ENCODE assay signal across 2 cellular contexts in the genomic region with DNA sequence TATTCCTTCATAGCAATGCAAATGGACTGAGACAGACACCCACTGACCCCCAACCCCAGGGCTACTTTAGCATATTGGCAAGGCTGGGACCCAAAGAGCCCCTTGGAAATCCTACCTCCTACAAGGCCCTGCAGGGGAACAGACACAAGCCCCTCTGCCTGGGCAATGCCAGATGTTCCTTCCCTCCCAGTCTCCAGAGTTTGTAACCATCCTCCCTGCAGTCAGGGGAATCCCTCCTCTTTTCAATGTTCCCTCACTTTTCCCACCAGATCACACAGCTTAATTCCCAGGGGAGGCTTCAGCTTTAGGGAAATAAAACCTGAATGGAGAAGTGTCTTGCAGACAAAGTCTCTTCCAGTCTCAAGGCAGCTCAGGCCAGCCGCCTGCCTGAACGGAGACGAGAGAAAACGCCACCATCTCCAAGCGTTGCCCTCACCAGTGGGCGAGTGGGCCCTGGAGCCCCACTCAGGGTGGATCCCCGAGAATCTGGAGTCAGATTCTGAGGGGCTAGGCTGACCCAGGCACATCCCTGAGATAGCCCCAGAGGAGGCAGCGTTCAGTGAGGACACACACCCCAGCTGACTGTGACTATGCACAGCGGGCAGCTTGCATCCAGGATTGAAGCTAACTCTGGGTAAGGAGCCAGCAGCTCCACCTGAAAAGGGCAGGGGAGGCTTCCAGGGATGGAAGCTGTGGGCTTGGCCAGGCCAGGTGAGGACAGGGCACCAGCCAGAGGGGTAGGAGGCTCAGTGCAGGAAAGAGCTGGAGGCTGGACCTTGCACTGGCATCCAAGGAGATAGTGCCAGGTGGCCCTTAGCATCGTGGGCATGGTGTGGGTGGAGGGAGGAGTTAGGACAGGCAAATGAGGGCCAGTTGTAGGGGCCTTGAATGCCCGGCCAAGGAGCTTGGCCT.
TF ChIP-seq lines count a peak whose summit lies in the region.

No MANE protein-coding gene starts in this region.

TF ChIP-seq in GM23338, 12 proteins besides CTCF, POLR2A, EP300 and RAD21 (continues in another document):
- TF ChIP-seq EZH2phosphoT487 (IDR thresholded peaks at IDR 0.05; ENCODE audit: unreplicated experiment) (no peak), CREB1 (CRISPR knock-in tag; IDR thresholded peaks at IDR 0.05; ENCODE audit: low read depth) (no peak), ZNF331 (CRISPR knock-in tag; IDR thresholded peaks at IDR 0.05; ENCODE audit: low read depth) (no peak), JUNB (IDR thresholded peaks at IDR 0.05; ENCODE audit: unreplicated experiment) (no peak), EZH2 (IDR thresholded peaks at IDR 0.05; ENCODE audit: low read depth, unreplicated experiment) (no peak)
- TF ChIP-seq, protein P1, sequence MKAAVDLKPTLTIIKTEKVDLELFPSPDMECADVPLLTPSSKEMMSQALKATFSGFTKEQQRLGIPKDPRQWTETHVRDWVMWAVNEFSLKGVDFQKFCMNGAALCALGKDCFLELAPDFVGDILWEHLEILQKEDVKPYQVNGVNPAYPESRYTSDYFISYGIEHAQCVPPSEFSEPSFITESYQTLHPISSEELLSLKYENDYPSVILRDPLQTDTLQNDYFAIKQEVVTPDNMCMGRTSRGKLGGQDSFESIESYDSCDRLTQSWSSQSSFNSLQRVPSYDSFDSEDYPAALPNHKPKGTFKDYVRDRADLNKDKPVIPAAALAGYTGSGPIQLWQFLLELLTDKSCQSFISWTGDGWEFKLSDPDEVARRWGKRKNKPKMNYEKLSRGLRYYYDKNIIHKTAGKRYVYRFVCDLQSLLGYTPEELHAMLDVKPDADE (IDR thresholded peaks at IDR 0.05): no peak
- TF ChIP-seq, protein P2, sequence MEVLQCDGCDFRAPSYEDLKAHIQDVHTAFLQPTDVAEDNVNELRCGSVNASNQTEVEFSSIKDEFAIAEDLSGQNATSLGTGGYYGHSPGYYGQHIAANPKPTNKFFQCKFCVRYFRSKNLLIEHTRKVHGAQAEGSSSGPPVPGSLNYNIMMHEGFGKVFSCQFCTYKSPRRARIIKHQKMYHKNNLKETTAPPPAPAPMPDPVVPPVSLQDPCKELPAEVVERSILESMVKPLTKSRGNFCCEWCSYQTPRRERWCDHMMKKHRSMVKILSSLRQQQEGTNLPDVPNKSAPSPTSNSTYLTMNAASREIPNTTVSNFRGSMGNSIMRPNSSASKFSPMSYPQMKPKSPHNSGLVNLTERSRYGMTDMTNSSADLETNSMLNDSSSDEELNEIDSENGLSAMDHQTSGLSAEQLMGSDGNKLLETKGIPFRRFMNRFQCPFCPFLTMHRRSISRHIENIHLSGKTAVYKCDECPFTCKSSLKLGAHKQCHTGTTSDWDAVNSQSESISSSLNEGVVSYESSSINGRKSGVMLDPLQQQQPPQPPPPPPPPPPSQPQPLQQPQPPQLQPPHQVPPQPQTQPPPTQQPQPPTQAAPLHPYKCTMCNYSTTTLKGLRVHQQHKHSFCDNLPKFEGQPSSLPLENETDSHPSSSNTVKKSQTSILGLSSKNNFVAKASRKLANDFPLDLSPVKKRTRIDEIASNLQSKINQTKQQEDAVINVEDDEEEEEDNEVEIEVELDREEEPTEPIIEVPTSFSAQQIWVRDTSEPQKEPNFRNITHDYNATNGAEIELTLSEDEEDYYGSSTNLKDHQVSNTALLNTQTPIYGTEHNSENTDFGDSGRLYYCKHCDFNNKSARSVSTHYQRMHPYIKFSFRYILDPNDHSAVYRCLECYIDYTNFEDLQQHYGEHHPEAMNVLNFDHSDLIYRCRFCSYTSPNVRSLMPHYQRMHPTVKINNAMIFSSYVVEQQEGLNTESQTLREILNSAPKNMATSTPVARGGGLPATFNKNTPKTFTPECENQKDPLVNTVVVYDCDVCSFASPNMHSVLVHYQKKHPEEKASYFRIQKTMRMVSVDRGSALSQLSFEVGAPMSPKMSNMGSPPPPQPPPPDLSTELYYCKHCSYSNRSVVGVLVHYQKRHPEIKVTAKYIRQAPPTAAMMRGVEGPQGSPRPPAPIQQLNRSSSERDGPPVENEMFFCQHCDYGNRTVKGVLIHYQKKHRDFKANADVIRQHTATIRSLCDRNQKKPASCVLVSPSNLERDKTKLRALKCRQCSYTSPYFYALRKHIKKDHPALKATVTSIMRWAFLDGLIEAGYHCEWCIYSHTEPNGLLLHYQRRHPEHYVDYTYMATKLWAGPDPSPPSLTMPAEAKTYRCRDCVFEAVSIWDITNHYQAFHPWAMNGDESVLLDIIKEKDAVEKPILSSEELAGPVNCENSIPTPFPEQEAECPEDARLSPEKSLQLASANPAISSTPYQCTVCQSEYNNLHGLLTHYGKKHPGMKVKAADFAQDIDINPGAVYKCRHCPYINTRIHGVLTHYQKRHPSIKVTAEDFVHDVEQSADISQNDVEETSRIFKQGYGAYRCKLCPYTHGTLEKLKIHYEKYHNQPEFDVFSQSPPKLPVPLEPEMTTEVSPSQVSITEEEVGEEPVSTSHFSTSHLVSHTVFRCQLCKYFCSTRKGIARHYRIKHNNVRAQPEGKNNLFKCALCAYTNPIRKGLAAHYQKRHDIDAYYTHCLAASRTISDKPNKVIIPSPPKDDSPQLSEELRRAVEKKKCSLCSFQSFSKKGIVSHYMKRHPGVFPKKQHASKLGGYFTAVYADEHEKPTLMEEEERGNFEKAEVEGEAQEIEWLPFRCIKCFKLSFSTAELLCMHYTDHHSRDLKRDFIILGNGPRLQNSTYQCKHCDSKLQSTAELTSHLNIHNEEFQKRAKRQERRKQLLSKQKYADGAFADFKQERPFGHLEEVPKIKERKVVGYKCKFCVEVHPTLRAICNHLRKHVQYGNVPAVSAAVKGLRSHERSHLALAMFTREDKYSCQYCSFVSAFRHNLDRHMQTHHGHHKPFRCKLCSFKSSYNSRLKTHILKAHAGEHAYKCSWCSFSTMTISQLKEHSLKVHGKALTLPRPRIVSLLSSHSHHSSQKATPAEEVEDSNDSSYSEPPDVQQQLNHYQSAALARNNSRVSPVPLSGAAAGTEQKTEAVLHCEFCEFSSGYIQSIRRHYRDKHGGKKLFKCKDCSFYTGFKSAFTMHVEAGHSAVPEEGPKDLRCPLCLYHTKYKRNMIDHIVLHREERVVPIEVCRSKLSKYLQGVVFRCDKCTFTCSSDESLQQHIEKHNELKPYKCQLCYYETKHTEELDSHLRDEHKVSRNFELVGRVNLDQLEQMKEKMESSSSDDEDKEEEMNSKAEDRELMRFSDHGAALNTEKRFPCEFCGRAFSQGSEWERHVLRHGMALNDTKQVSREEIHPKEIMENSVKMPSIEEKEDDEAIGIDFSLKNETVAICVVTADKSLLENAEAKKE (CRISPR knock-in tag; IDR thresholded peaks at IDR 0.05): no peak

TF ChIP-seq in IMR-90, 13 proteins besides CTCF, POLR2A, EP300 and RAD21:
- TF ChIP-seq, protein P3, sequence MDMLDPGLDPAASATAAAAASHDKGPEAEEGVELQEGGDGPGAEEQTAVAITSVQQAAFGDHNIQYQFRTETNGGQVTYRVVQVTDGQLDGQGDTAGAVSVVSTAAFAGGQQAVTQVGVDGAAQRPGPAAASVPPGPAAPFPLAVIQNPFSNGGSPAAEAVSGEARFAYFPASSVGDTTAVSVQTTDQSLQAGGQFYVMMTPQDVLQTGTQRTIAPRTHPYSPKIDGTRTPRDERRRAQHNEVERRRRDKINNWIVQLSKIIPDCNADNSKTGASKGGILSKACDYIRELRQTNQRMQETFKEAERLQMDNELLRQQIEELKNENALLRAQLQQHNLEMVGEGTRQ (IDR thresholded peaks at IDR 0.05; ENCODE audit: low read depth, low read length): no peak
- TF ChIP-seq MAZ (IDR thresholded peaks at IDR 0.05; ENCODE audit: borderline replicate concordance, low read depth, low read length) (no peak), SMC3 (IDR thresholded peaks at IDR 0.05; ENCODE audit: low read depth, low read length) (no peak), CEBPB (IDR thresholded peaks at IDR 0.05; ENCODE audit: low read depth, low read length) (no peak), FOS (IDR thresholded peaks at IDR 0.05; ENCODE audit: low read depth, low read length) (no peak), CHD1 (IDR thresholded peaks at IDR 0.05; ENCODE audit: low read depth, low read length) (no peak), NFE2L2 (IDR thresholded peaks at IDR 0.05; ENCODE audit: low read depth, low read length) (no peak), MXI1 (IDR thresholded peaks at IDR 0.05; ENCODE audit: borderline replicate concordance, low read depth, low read length) (no peak), RFX5 (IDR thresholded peaks at IDR 0.05; ENCODE audit: low read depth, low read length) (no peak), RCOR1 (IDR thresholded peaks at IDR 0.05; ENCODE audit: insufficient replicate concordance, low read length) (no peak), BHLHE40 (IDR thresholded peaks at IDR 0.05; ENCODE audit: low read depth, low read length) (no peak), MAFK (IDR thresholded peaks at IDR 0.05; ENCODE audit: low read depth, low read length) (no peak)
